In genomic region chr3:58143417-58144055, GRCh38 we compare ENCODE assay signal across 1 cellular context.
TF ChIP-seq lines count a peak whose summit lies in the region.

No MANE protein-coding gene starts in this region.

TF ChIP-seq in HepG2, 621 proteins besides CTCF, POLR2A, EP300 and RAD21 (continued from another document and continues in another):
- no peak for TF ChIP-seq BCLAF1 (IDR thresholded peaks at IDR 0.05)
- TF ChIP-seq ZNF570 (CRISPR knock-in tag; IDR thresholded peaks at IDR 0.05; ENCODE audit: borderline replicate concordance): no peak
- TF ChIP-seq POLR2AphosphoS5 (IDR thresholded peaks at IDR 0.05; ENCODE audit: low read depth, low read length): no peak
- TF ChIP-seq ZNF777 (CRISPR knock-in tag; IDR thresholded peaks at IDR 0.05): no peak
- TF ChIP-seq ZFP82 (CRISPR knock-in tag; IDR thresholded peaks at IDR 0.05; ENCODE audit: borderline replicate concordance): no peak
- no peak for TF ChIP-seq DRAP1 (CRISPR knock-in tag; IDR thresholded peaks at IDR 0.05)
- no peak for TF ChIP-seq ZNF20 (CRISPR knock-in tag; IDR thresholded peaks at IDR 0.05)
- TF ChIP-seq NKX3-1 (CRISPR knock-in tag; IDR thresholded peaks at IDR 0.05): no peak
- peak; percentile 20; the same call in 1 of the 2 replicates for TF ChIP-seq PHF21A (CRISPR knock-in tag; IDR thresholded peaks at IDR 0.05)
- TF ChIP-seq ZNF629 (CRISPR knock-in tag; conservative IDR thresholded peaks at IDR 0.05): no peak
- 0 out of 2 replicates have a peak, but pooled peaks have one; percentile 79 for TF ChIP-seq MTA1 (CRISPR knock-in tag; IDR thresholded peaks at IDR 0.05; ENCODE audit: borderline replicate concordance)
- no peak for TF ChIP-seq ZNF143 (CRISPR knock-in tag; IDR thresholded peaks at IDR 0.05)
- TF ChIP-seq ZSCAN20 (CRISPR knock-in tag; IDR thresholded peaks at IDR 0.05; ENCODE audit: borderline replicate concordance): no peak
- no peak for TF ChIP-seq DNMT1 (CRISPR knock-in tag; IDR thresholded peaks at IDR 0.05)
- no peak for TF ChIP-seq JUNB (CRISPR knock-in tag; IDR thresholded peaks at IDR 0.05; ENCODE audit: borderline replicate concordance)
- TF ChIP-seq HDAC1 (CRISPR knock-in tag; IDR thresholded peaks at IDR 0.05): 0 out of 2 replicates have a peak, but pooled peaks have one; percentile 30
- TF ChIP-seq NFAT5 (CRISPR knock-in tag; IDR thresholded peaks at IDR 0.05): no peak
- no peak for TF ChIP-seq XBP1 (CRISPR knock-in tag; IDR thresholded peaks at IDR 0.05)
- TF ChIP-seq ZBTB37 (CRISPR knock-in tag; IDR thresholded peaks at IDR 0.05): no peak
- 0 out of 2 replicates have a peak, but pooled peaks have one; percentile 23 for TF ChIP-seq MEIS1 (CRISPR knock-in tag; IDR thresholded peaks at IDR 0.05; ENCODE audit: borderline replicate concordance)
- no peak for TF ChIP-seq ZNF749 (CRISPR knock-in tag; IDR thresholded peaks at IDR 0.05; ENCODE audit: borderline replicate concordance)
- no peak for TF ChIP-seq ZNF646 (CRISPR knock-in tag; IDR thresholded peaks at IDR 0.05)
- TF ChIP-seq GATAD1 (CRISPR knock-in tag; IDR thresholded peaks at IDR 0.05): no peak
- TF ChIP-seq MAFK (conservative IDR thresholded peaks at IDR 0.05 in 1 of 2, IDR thresholded peaks at IDR 0.05 in 1 of 2; ENCODE audit: low read length in 2 of 2): peak; percentile 17 to 61; a peak in 2 of 4 replicates
- TF ChIP-seq ZNF691 (CRISPR knock-in tag; IDR thresholded peaks at IDR 0.05; ENCODE audit: borderline replicate concordance, low read depth): no peak
- TF ChIP-seq CBFB (CRISPR knock-in tag; IDR thresholded peaks at IDR 0.05): no peak
- no peak for TF ChIP-seq HES4 (CRISPR knock-in tag; IDR thresholded peaks at IDR 0.05; ENCODE audit: borderline replicate concordance)
- 0 out of 2 replicates have a peak, but pooled peaks have one; percentile 25 for TF ChIP-seq ZBTB7B (CRISPR knock-in tag; IDR thresholded peaks at IDR 0.05)
- no peak for TF ChIP-seq ZNF589 (CRISPR knock-in tag; conservative IDR thresholded peaks at IDR 0.05)
- no peak for TF ChIP-seq ATAD3A (CRISPR knock-in tag; IDR thresholded peaks at IDR 0.05)
- no peak for TF ChIP-seq GZF1 (CRISPR knock-in tag; IDR thresholded peaks at IDR 0.05)
- no peak for TF ChIP-seq ZFY (CRISPR knock-in tag; IDR thresholded peaks at IDR 0.05)
